13 cellular contexts compared by ENCODE assay signal in the genomic region with DNA sequence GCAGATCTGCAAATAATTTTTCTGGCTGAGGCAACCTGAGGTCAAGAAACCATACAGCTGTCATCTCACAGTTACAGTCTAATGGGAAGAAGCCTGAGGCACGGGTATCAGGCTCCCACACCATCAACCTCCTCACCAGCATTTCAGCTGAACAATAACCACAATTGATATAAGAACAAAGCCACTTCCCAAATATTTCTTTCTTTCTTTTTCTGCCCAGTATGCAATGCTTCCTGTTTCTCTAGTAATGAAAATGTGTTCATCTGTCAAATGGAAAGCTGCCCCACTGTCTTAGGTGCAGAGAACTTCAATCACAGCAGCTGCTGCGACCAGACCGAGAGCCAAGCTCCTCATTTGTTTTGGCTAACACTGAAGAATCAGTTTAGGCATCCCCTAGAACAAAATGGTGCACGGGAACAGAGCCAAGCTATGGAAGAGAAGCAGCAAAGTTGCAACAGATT.
DNase-seq lines count a peak whose midpoint lies in the region; ATAC-seq and TF ChIP-seq lines count a peak whose summit lies in the region.
"Had no signal": no experiment of that assay in that cellular context is flagged by ENCODE, and none has a peak within 500 bp of the region (broad histone marks: within the 10 kb centered on the region; RNA-seq: fewer than 3 reads in every experiment).

No MANE protein-coding gene starts in this region.

- TF ChIP-seq CTCF in adrenal gland (IDR thresholded peaks at IDR 0.05) = no peak
- no peak for TF ChIP-seq CTCF in prostate gland (IDR thresholded peaks at IDR 0.05)

- H3K4me3 ChIP-seq in adrenal gland = no peak overlapping the region
- H3K4me3 ChIP-seq in prostate gland = no peak overlapping the region

- DNase-seq in NCI-H1092 (lab: John Stamatoyannopoulos, UW) (peak; percentile 65), adrenal gland (peak in 6 of 7 donors; percentile 24 to 63 (median 35)), left cardiac atrium (peak; percentile 62), prostate gland (ENCODE audit: low spot score) (peak; percentile 6), NK-92 (lab: John Stamatoyannopoulos, UW; ENCODE audit: unreplicated experiment) (no peak)
- DNase-seq in activated T-cell treated with anti-CD3 and anti-CD28 coated beads, Interleukin-2, amount 50 U/mL, for 1 hour = no peak
- DNase-seq: activated T-cell treated with anti-CD3 and anti-CD28 coated beads for 4 hours; Calu3; stimulated activated CD4-positive, alpha-beta T cell treated with anti-CD3 and anti-CD28 coated beads, Interleukin-2, amount 100 ng/mL, for 48 hours had no signal

- H3K27me3 ChIP-seq in adrenal gland (no peaks in the 10 kb centered on the region), prostate gland (replicated peaks; ENCODE audit: insufficient read depth) (no peaks in the 10 kb centered on the region)
- H3K27me3 ChIP-seq: neutrophil had no signal

- ATAC-seq in left cardiac atrium = peak in 1 of 2 donors; percentile 63
- no peak for ATAC-seq in GM18873 (IDR thresholded peaks at IDR 0.05; ENCODE audit: low FRiP score, unreplicated experiment)
- no peak for ATAC-seq in HG03175 (IDR thresholded peaks at IDR 0.05; ENCODE audit: unreplicated experiment)

- H3K27ac ChIP-seq in adrenal gland (peak overlapping the region in 1 of 5 donors; percentile 35), prostate gland (no peak overlapping the region)
- H3K27ac ChIP-seq: KMS-11, neutrophil had no signal

- WGBS in adrenal gland, 4 donors = 44 to 54% (median 52%) methylated on average over 4 of the region's 4 CpGs
- WGBS in prostate gland = 7% methylated on average over 4 of the region's 4 CpGs

- H3K36me3 ChIP-seq in adrenal gland (replicated peaks in 1 of 2) (no peaks in the 10 kb centered on the region), prostate gland (no peaks in the 10 kb centered on the region)
- H3K36me3 ChIP-seq: neutrophil had no signal

- no peaks in the 10 kb centered on the region for H3K4me1 ChIP-seq in adrenal gland (replicated peaks in 1 of 2)
- H3K4me1 ChIP-seq in prostate gland (replicated peaks) = no peaks in the 10 kb centered on the region

- TF ChIP-seq POLR2A in adrenal gland (IDR thresholded peaks at IDR 0.05) = no peak
- no peak for TF ChIP-seq POLR2A in prostate gland (IDR thresholded peaks at IDR 0.05)

- H3K9me3 ChIP-seq in adrenal gland (replicated peaks in 1 of 3) (no peaks in the 10 kb centered on the region), prostate gland (no peaks in the 10 kb centered on the region)
- H3K9me3 ChIP-seq: neutrophil had no signal

- intact Hi-C loops in adrenal gland (cut with DNase I) (no loop called here), left cardiac atrium (cut with DNase I) (no loop called here), prostate gland (cut with DNase I) (loop anchor here (10.0 kb wide), 1 partner anchor 113 kb away; no protein-coding TSS in a partner anchor)

Comparison
In these comparisons a context has a peak if more than half of its experiments do, and no peak if none do; other contexts are left out.
1. DNase-seq: peak in NCI-H1092 (single experiment), adrenal gland (6 of 7), left cardiac atrium (single experiment) and prostate gland (single experiment); none in NK-92 (single experiment) and activated T-cell treated with anti-CD3 and anti-CD28 coated beads, Interleukin-2, amount 50 U/mL, for 1 hour (single experiment).